29 cellular contexts compared by ENCODE assay signal in the genomic region with DNA sequence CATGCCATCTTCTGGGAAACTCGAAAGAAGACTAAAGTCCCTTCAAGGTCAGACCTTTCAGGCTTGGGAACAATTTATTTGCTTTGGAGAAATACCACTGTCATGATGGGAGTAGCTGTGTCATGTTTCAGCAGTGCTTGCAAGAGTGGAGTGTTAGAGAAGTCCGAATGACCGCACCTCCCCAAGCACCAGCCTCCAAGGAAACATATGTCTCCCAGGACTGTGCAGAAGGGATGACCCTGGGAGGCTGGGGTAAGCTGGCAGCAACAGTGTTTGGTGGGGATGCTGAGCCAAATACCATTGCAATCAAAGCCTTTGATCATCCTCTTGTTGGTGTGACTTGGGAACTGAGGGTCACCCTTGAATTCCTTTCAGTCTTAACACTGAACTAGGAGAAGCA.
"Had no signal": no experiment of that assay in that cellular context is flagged by ENCODE, and none has a peak within 500 bp of the region (broad histone marks: within the 10 kb centered on the region; RNA-seq: fewer than 3 reads in every experiment).

No MANE protein-coding gene starts in this region.

- H3K27me3 ChIP-seq: colonic mucosa, gastrocnemius medialis, neural progenitor cell, right atrium auricular region, testis, tibial artery had no signal

- H3K4me1 ChIP-seq: colonic mucosa, gastrocnemius medialis, lower lobe of right lung, parathyroid adenoma, right atrium auricular region, testis, tibial artery had no signal

- H3K9me3 Mint-ChIP-seq: dendritic cell treated with granulocyte-macrophage colony-stimulating factor and Interleukin-4, amounts not matched to agents 40 ng/mL and 50 ng/mL, for 4 days; endodermal cell; neural progenitor cell; stimulated activated effector memory CD8-positive, alpha-beta T cell treated with anti-CD3 and anti-CD28 coated beads, Interleukin-12 subunit alpha, Interleukin-12 subunit beta, amount 100 ng/mL, for 72 hours; type B pancreatic cell had no signal

- H3K4me1 Mint-ChIP-seq: stimulated activated effector memory CD8-positive, alpha-beta T cell treated with anti-CD3 and anti-CD28 coated beads, Interleukin-12 subunit alpha, Interleukin-12 subunit beta, amount 100 ng/mL, for 72 hours had no signal

- H3K27ac ChIP-seq: colonic mucosa, epithelial cell of prostate, gastrocnemius medialis, lower lobe of right lung, neural progenitor cell, parathyroid adenoma, right atrium auricular region, testis, tibial artery had no signal

- H3K4me2 ChIP-seq: neural progenitor cell, smooth muscle cell had no signal

- H2AFZ ChIP-seq: parathyroid adenoma had no signal

- H3K9me3 ChIP-seq: colonic mucosa, gastrocnemius medialis, lower lobe of right lung, right atrium auricular region, testis, tibial artery had no signal

- H3K36me3 Mint-ChIP-seq: natural killer cell treated with Interleukin-12 subunit alpha and Interleukin-12 subunit beta and Interleukin-15 and Interleukin-18, amount 100 ng/mL, for 72 hours; neural progenitor cell; stimulated activated effector memory CD8-positive, alpha-beta T cell treated with anti-CD3 and anti-CD28 coated beads, Interleukin-12 subunit alpha, Interleukin-12 subunit beta, amount 100 ng/mL, for 72 hours; type B pancreatic cell had no signal

- H3K4me3 Mint-ChIP-seq: dendritic cell treated with granulocyte-macrophage colony-stimulating factor and Interleukin-4, amounts not matched to agents 40 ng/mL and 50 ng/mL, for 4 days; endodermal cell; natural killer cell treated with Interleukin-12 subunit alpha and Interleukin-12 subunit beta and Interleukin-15 and Interleukin-18, amount 100 ng/mL, for 72 hours; neural progenitor cell; stimulated activated effector memory CD8-positive, alpha-beta T cell treated with anti-CD3 and anti-CD28 coated beads, Interleukin-12 subunit alpha, Interleukin-12 subunit beta, amount 100 ng/mL, for 72 hours; type B pancreatic cell had no signal

- H3K4me3 ChIP-seq: colonic mucosa, gastrocnemius medialis, lower lobe of right lung, neural progenitor cell, right atrium auricular region, smooth muscle cell, testis, tibial artery had no signal

- H3K9ac ChIP-seq: neural progenitor cell, parathyroid adenoma had no signal

- H3K36me3 ChIP-seq: colonic mucosa, gastrocnemius medialis, lower lobe of right lung, neural progenitor cell, right atrium auricular region, tibial artery had no signal

- DNase-seq: colonic mucosa; effector CD8-positive, alpha-beta T cell; foreskin fibroblast; gastrocnemius medialis; head of caudate nucleus; islet precursor cell; kidney glomerular epithelial cell; left colon; left ventricle myocardium superior; lower lobe of right lung; stimulated activated CD4-positive, alpha-beta T cell treated with anti-CD3 and anti-CD28 coated beads, Interleukin-12 subunit alpha, Interleukin-12 subunit beta, amount 100 ng/mL, for 4 hours; stimulated activated CD4-positive, alpha-beta T cell treated with anti-CD3 and anti-CD28 coated beads, Interleukin-1b, Interleukin-23, amount 100 ng/mL, for 48 hours; stimulated activated CD4-positive, alpha-beta T cell treated with anti-CD3 and anti-CD28 coated beads, Interleukin-4, amount 100 ng/mL, for 1 hour; stimulated activated naive CD8-positive, alpha-beta T cell treated with anti-CD3 and anti-CD28 coated beads, Interleukin-15, Interleukin-2, amounts not matched to agents 100 U/mL and 50 U/mL, for 24 hours; testis; tibial artery had no signal

- H3K27me3 Mint-ChIP-seq: dendritic cell treated with granulocyte-macrophage colony-stimulating factor and Interleukin-4, amounts not matched to agents 40 ng/mL and 50 ng/mL, for 4 days had no signal

- H3K79me2 ChIP-seq: parathyroid adenoma had no signal

- H3K27ac Mint-ChIP-seq: dendritic cell treated with granulocyte-macrophage colony-stimulating factor and Interleukin-4, amounts not matched to agents 40 ng/mL and 50 ng/mL, for 4 days; endodermal cell; natural killer cell treated with Interleukin-12 subunit alpha and Interleukin-12 subunit beta and Interleukin-15 and Interleukin-18, amount 100 ng/mL, for 72 hours; neural progenitor cell; progenitor cell of endocrine pancreas; stimulated activated effector memory CD8-positive, alpha-beta T cell treated with anti-CD3 and anti-CD28 coated beads, Interleukin-12 subunit alpha, Interleukin-12 subunit beta, amount 100 ng/mL, for 72 hours; type B pancreatic cell had no signal

- ATAC-seq: esophagus mucosa; gastrocnemius medialis; left colon; left ventricle myocardium superior; lower lobe of right lung; natural killer cell treated with Interleukin-12 subunit alpha and Interleukin-12 subunit beta and Interleukin-15 and Interleukin-18, amount 100 ng/mL, for 72 hours; sciatic nerve; stimulated activated effector memory CD8-positive, alpha-beta T cell treated with anti-CD3 and anti-CD28 coated beads, Interleukin-12 subunit alpha, Interleukin-12 subunit beta, amount 100 ng/mL, for 72 hours; stimulated activated naive CD8-positive, alpha-beta T cell treated with anti-CD3 and anti-CD28 coated beads, Interleukin-15, Interleukin-2, amounts not matched to agents 100 U/mL and 50 U/mL, for 24 hours had no signal
